In genomic region chr11:65851083-65851579, GRCh38 we compare ENCODE assay signal across 11 cellular contexts. TPM values are rescaled to one million over a fixed set of nuclear protein-coding genes. Genes with fewer than 3 reads are reported as not detected.
DNase-seq lines count a peak whose midpoint lies in the region; ATAC-seq, FAIRE-seq and TF ChIP-seq lines count a peak whose summit lies in the region.
"Had no signal": no experiment of that assay in that cellular context is flagged by ENCODE, and none has a peak within 500 bp of the region (broad histone marks: within the 10 kb centered on the region; RNA-seq: fewer than 3 reads in every experiment).

No MANE protein-coding gene starts in this region.

- peak; percentile 58 for TF ChIP-seq POLR2A in endothelial cell of umbilical vein (IDR thresholded peaks at IDR 0.05; ENCODE audit: low read depth, low read length)
- no peak; the same call in 1 of the 2 replicates for TF ChIP-seq POLR2A in GM12892 (IDR thresholded peaks at IDR 0.05; ENCODE audit: low read depth, low read length)

- no peaks in the 10 kb centered on the region for H3K9me1 ChIP-seq in endothelial cell of umbilical vein (replicated peaks; ENCODE audit: control insufficient read depth, extremely low read depth, insufficient read depth, low read length)

- H3K9ac ChIP-seq in PC-3 (ENCODE audit: low read length) (no peak overlapping the region), endothelial cell of umbilical vein (replicated peaks; ENCODE audit: extremely low read depth, insufficient read depth, low read length) (no peak overlapping the region)

- H3K4me2 ChIP-seq in PC-3 (ENCODE audit: low read length) (no peak overlapping the region), endothelial cell of umbilical vein (ENCODE audit: insufficient read depth, low read length) (no peak overlapping the region)

- H3K9me2 ChIP-seq in PC-3 (replicated peaks; ENCODE audit: low read length): no peaks in the 10 kb centered on the region

- peaks cover 35% of the 10 kb centered on the region for H4K20me1 ChIP-seq in PC-3 (ENCODE audit: low read length)
- peaks cover 5% of the 10 kb centered on the region for H4K20me1 ChIP-seq in endothelial cell of umbilical vein (replicated peaks; ENCODE audit: control insufficient read depth, extremely low read depth, insufficient read depth, low read length)

- no peaks in the 10 kb centered on the region for H3K9me3 ChIP-seq in PC-3 (ENCODE audit: low read length)
- H3K9me3 ChIP-seq in endothelial cell of umbilical vein (replicated peaks; ENCODE audit: control insufficient read depth, insufficient read depth, low read length): no peaks in the 10 kb centered on the region

- no peak overlapping the region for H3K27ac ChIP-seq in PC-3 (ENCODE audit: low read length)
- no peak overlapping the region for H3K27ac ChIP-seq in endothelial cell of umbilical vein (ENCODE audit: insufficient read depth, low read depth, low read length)
- H3K27ac ChIP-seq: skin epidermis had no signal

- TF ChIP-seq CTCF in PC-3 (conservative IDR thresholded peaks at IDR 0.05; ENCODE audit: low read depth, low read length): peak; percentile 87
- peak; percentile 48 to 50 for TF ChIP-seq CTCF in endothelial cell of umbilical vein (IDR thresholded peaks at IDR 0.05; ENCODE audit: extremely low read depth in 1 of 2, insufficient read depth in 1 of 2, low read depth in 1 of 2, low read length in 2 of 2)

- POLR2A ChIA-PET in PC-3 (lab: Charles Lee; ENCODE audit: unreplicated experiment): interaction anchor here (0.5 kb wide), 1 partner anchor 301 kb away, joined by 4 read pairs; no protein-coding TSS in a partner anchor
- POLR2A ChIA-PET in endothelial cell of umbilical vein (lab: Charles Lee): interaction anchor here (1.0 to 1.3 kb wide), 2 partner anchors 9 kb away, joined by 3 to 4 read pairs; partner anchors contain the start of gene MUS81

- ATAC-seq in PC-3: peak; percentile 42

- intact Hi-C loops in PC-3 (cut with micrococcal nuclease): no loop called here
- intact Hi-C loops in endothelial cell of umbilical vein (cut with micrococcal nuclease): no loop called here

- no peak overlapping the region for H3K4me3 ChIP-seq in PC-3 (ENCODE audit: low read length)
- no peak overlapping the region for H3K4me3 ChIP-seq in endothelial cell of umbilical vein (replicated peaks in 1 of 3; ENCODE audit: insufficient read depth in 1 of 3, low read depth in 1 of 3, low read length in 3 of 3)
- H3K4me3 ChIP-seq: skin epidermis had no signal

- FAIRE-seq in endothelial cell of umbilical vein (lab: Jason Lieb, UNC): no peak
- FAIRE-seq in GM12892 (lab: Jason Lieb, UNC): no peak

- BruUV-seq in PC-3 (replicated peaks; lab: Mats Ljungman, UMichigan): no TSS peak
- BruUV-seq in endothelial cell of umbilical vein (replicated peaks; lab: Mats Ljungman, UMichigan): no TSS peak

- no peaks in the 10 kb centered on the region for H3K27me3 ChIP-seq in PC-3 (ENCODE audit: low read length)
- no peaks in the 10 kb centered on the region for H3K27me3 ChIP-seq in endothelial cell of umbilical vein (ENCODE audit: control insufficient read depth in 2 of 2, insufficient read depth in 2 of 2, low read length in 2 of 2)

- no peaks in the 10 kb centered on the region for H3F3A ChIP-seq in PC-3 (ENCODE audit: low read length, unreplicated experiment)

- DNase-seq in activated CD8-positive, alpha-beta memory T cell treated with anti-CD3 and anti-CD28 coated beads, Interleukin-2, amount 50 U/mL, for 48 hours: peak; percentile 75
- DNase-seq in activated CD8-positive, alpha-beta memory T cell treated with anti-CD3 and anti-CD28 coated beads for 24 hours: no peak
- DNase-seq in PC-3: peak; percentile 69
- no peak for DNase-seq in endothelial cell of umbilical vein (ENCODE audit: low read depth, low spot score)
- peak; percentile 62 for DNase-seq in stimulated activated CD8-positive, alpha-beta memory T cell treated with anti-CD3 and anti-CD28 coated beads, Interleukin-4, amount 100 ng/mL, for 48 hours
- no peak for DNase-seq in GM12892 (ENCODE audit: insufficient read length)
- DNase-seq in NCI-H510A treated with DMSO at 0.1 percent for 48 hours (lab: John Stamatoyannopoulos, UW): no peak
- DNase-seq in COR-L47 (lab: John Stamatoyannopoulos, UW): no peak
- DNase-seq: effector CD8-positive, alpha-beta T cell; NCI-H345 had no signal

- H3K4me1 ChIP-seq in PC-3 (ENCODE audit: insufficient read depth, low read length) (peaks cover 18% of the 10 kb centered on the region), endothelial cell of umbilical vein (ENCODE audit: control insufficient read depth, extremely low read depth, insufficient read depth, low read length) (peaks cover 8% of the 10 kb centered on the region)

- H3K36me3 ChIP-seq in PC-3 (ENCODE audit: low read depth, low read length) (peaks cover 49% of the 10 kb centered on the region), endothelial cell of umbilical vein (ENCODE audit: control insufficient read depth in 2 of 2, extremely low read depth in 1 of 2, insufficient read depth in 2 of 2, low read length in 2 of 2) (peaks cover 31 to 42% of the 10 kb centered on the region in 2 experiments)

- CTCF ChIA-PET in PC-3 (lab: Charles Lee) (interaction anchor here (0.6 to 1.3 kb wide), 3 partner anchors 9 to 179 kb away, joined by 4 to 6 read pairs (median 6); no protein-coding TSS in a partner anchor), endothelial cell of umbilical vein (lab: Charles Lee) (interaction anchor here (0.8 to 3.7 kb wide), 9 partner anchors 8 to 137 kb away, joined by 3 to 18 read pairs (median 3); partner anchors contain the start of genes FIBP and MUS81)

- H2AFZ ChIP-seq in PC-3 (ENCODE audit: low read length): no peak overlapping the region
- no peak overlapping the region for H2AFZ ChIP-seq in endothelial cell of umbilical vein (ENCODE audit: low read depth, low read length)

- dilution Hi-C loops in endothelial cell of umbilical vein (cut with MboI; ENCODE audit: extremely low pct_ligation_motif_present, low sequenced_read_pairs): no loop called here

- H3K79me2 ChIP-seq in PC-3 (ENCODE audit: low read length): peaks cover 24% of the 10 kb centered on the region
- peaks cover 31% of the 10 kb centered on the region for H3K79me2 ChIP-seq in endothelial cell of umbilical vein (ENCODE audit: control insufficient read depth, insufficient read depth, low read length)

RNA-seq across cellular contexts. Expression of gene CFL1, which starts 6.8 kb away (rescaled TPM):
- total RNA-seq in PC-3 (2014; rRNA removed): 2,710 and 3,139 TPM in 2 replicates
- 1,783 and 1,844 TPM in 2 replicates for total RNA-seq in endothelial cell of umbilical vein
- 2,403 and 2,689 TPM in 2 replicates for polyA plus RNA-seq in endothelial cell of umbilical vein
- 2,884 and 3,285 TPM in 2 replicates for polyA plus RNA-seq in endothelial cell of umbilical vein (2011; cell fraction: cytosol; rRNA removed)
- polyA plus RNA-seq in endothelial cell of umbilical vein (2011; cell fraction: nucleus; rRNA removed): 927 and 1,270 TPM in 2 replicates
- 1,817 and 1,850 TPM in 2 replicates for polyA plus RNA-seq in endothelial cell of umbilical vein (2012)
- 1,737 and 1,829 TPM in 2 replicates for polyA minus RNA-seq in endothelial cell of umbilical vein
- 662 TPM for polyA minus RNA-seq in endothelial cell of umbilical vein (2011; cell fraction: cytosol; rRNA and poly(A)+ RNA removed)
- polyA minus RNA-seq in endothelial cell of umbilical vein (2011; cell fraction: nucleus; rRNA and poly(A)+ RNA removed): 250 and 287 TPM in 2 replicates
- 777 TPM for polyA plus RNA-seq in GM12892 (2012; ENCODE audit: missing spikeins)

RNA-seq across cellular contexts. Expression of gene MUS81, which starts 9.1 kb away (rescaled TPM):
- total RNA-seq in PC-3 (2014; rRNA removed) (82.0 and 94.6 TPM in 2 replicates), endothelial cell of umbilical vein (68.4 and 76.9 TPM in 2 replicates)
- polyA plus RNA-seq in endothelial cell of umbilical vein: 57.9 and 64.5 TPM in 2 replicates
- polyA plus RNA-seq in endothelial cell of umbilical vein (2011; cell fraction: cytosol; rRNA removed): 26.7 and 34.0 TPM in 2 replicates
- polyA plus RNA-seq in endothelial cell of umbilical vein (2011; cell fraction: nucleus; rRNA removed): 262 and 327 TPM in 2 replicates
- 54.5 and 57.8 TPM in 2 replicates for polyA plus RNA-seq in endothelial cell of umbilical vein (2012)
- 37.4 and 54.2 TPM in 2 replicates for polyA minus RNA-seq in endothelial cell of umbilical vein
- polyA minus RNA-seq in endothelial cell of umbilical vein (2011; cell fraction: cytosol; rRNA and poly(A)+ RNA removed): 31.4 TPM
- polyA minus RNA-seq in endothelial cell of umbilical vein (2011; cell fraction: nucleus; rRNA and poly(A)+ RNA removed): 46.3 and 80.5 TPM in 2 replicates
- 51.3 TPM for polyA plus RNA-seq in GM12892 (2012; ENCODE audit: missing spikeins)

RNA-seq across cellular contexts. Expression of gene SNX32, which starts 17.4 kb away (rescaled TPM):
- total RNA-seq in PC-3 (2014; rRNA removed) (not detected in 2 replicates), endothelial cell of umbilical vein (1.0 TPM in 1 of 2 replicates, not detected in the other)
- 0.19 and 0.29 TPM in 2 replicates for polyA plus RNA-seq in endothelial cell of umbilical vein
- polyA plus RNA-seq in endothelial cell of umbilical vein (2011; cell fraction: cytosol; rRNA removed): 0.05 and 0.13 TPM in 2 replicates
- 1.3 and 1.9 TPM in 2 replicates for polyA plus RNA-seq in endothelial cell of umbilical vein (2011; cell fraction: nucleus; rRNA removed)
- polyA plus RNA-seq in endothelial cell of umbilical vein (2012): 1.6 and 2.5 TPM in 2 replicates
- 0.17 and 0.66 TPM in 2 replicates for polyA minus RNA-seq in endothelial cell of umbilical vein
- polyA minus RNA-seq in endothelial cell of umbilical vein (2011; cell fraction: cytosol; rRNA and poly(A)+ RNA removed): not detected
- 0.14 and 0.67 TPM in 2 replicates for polyA minus RNA-seq in endothelial cell of umbilical vein (2011; cell fraction: nucleus; rRNA and poly(A)+ RNA removed)
- 1.7 TPM for polyA plus RNA-seq in GM12892 (2012; ENCODE audit: missing spikeins)

RNA-seq across cellular contexts. Expression of gene EFEMP2, which starts 21.5 kb away (rescaled TPM):
- total RNA-seq in PC-3 (2014; rRNA removed) (2.6 and 4.5 TPM in 2 replicates), endothelial cell of umbilical vein (76.5 and 81.7 TPM in 2 replicates)
- polyA plus RNA-seq in endothelial cell of umbilical vein: 207 and 259 TPM in 2 replicates
- polyA plus RNA-seq in endothelial cell of umbilical vein (2011; cell fraction: cytosol; rRNA removed): 88.3 and 121 TPM in 2 replicates
- polyA plus RNA-seq in endothelial cell of umbilical vein (2011; cell fraction: nucleus; rRNA removed): 185 and 210 TPM in 2 replicates
- polyA plus RNA-seq in endothelial cell of umbilical vein (2012): 43.3 and 91.5 TPM in 2 replicates
- 56.8 and 65.1 TPM in 2 replicates for polyA minus RNA-seq in endothelial cell of umbilical vein
- not detected for polyA minus RNA-seq in endothelial cell of umbilical vein (2011; cell fraction: cytosol; rRNA and poly(A)+ RNA removed)
- polyA minus RNA-seq in endothelial cell of umbilical vein (2011; cell fraction: nucleus; rRNA and poly(A)+ RNA removed): 29.8 and 52.5 TPM in 2 replicates
- 8.5 TPM for polyA plus RNA-seq in GM12892 (2012; ENCODE audit: missing spikeins)

RNA-seq across cellular contexts. Expression of gene CTSW, which starts 28.5 kb away (rescaled TPM):
- 0.11 TPM in 1 of 2 replicates, not detected in the other for total RNA-seq in PC-3 (2014; rRNA removed)
- total RNA-seq in endothelial cell of umbilical vein: not detected in 2 replicates
- polyA plus RNA-seq in endothelial cell of umbilical vein: not detected in 2 replicates
- 0.04 and 0.05 TPM in 2 replicates for polyA plus RNA-seq in endothelial cell of umbilical vein (2011; cell fraction: cytosol; rRNA removed)
- 0.16 TPM in 1 of 2 replicates, not detected in the other for polyA plus RNA-seq in endothelial cell of umbilical vein (2011; cell fraction: nucleus; rRNA removed)
- polyA plus RNA-seq in endothelial cell of umbilical vein (2012): 0.16 and 0.50 TPM in 2 replicates
- not detected in 2 replicates for polyA minus RNA-seq in endothelial cell of umbilical vein
- polyA minus RNA-seq in endothelial cell of umbilical vein (2011; cell fraction: cytosol; rRNA and poly(A)+ RNA removed): not detected
- not detected in 2 replicates for polyA minus RNA-seq in endothelial cell of umbilical vein (2011; cell fraction: nucleus; rRNA and poly(A)+ RNA removed)
- polyA plus RNA-seq in GM12892 (2012; ENCODE audit: missing spikeins): 2.0 TPM

Comparison
In these comparisons a context has a peak if more than half of its experiments do, and no peak if none do; other contexts are left out.
1. DNase-seq: peak in activated CD8-positive, alpha-beta memory T cell treated with anti-CD3 and anti-CD28 coated beads, Interleukin-2, amount 50 U/mL, for 48 hours (single experiment), PC-3 (single experiment) and stimulated activated CD8-positive, alpha-beta memory T cell treated with anti-CD3 and anti-CD28 coated beads, Interleukin-4, amount 100 ng/mL, for 48 hours (single experiment); none in activated CD8-positive, alpha-beta memory T cell treated with anti-CD3 and anti-CD28 coated beads for 24 hours (single experiment), endothelial cell of umbilical vein (single experiment), GM12892 (single experiment), NCI-H510A treated with DMSO at 0.1 percent for 48 hours (single experiment) and COR-L47 (single experiment).